Comparison of ENCODE assay signal across 10 cellular contexts in genomic region chr20:59355242-59355641, GRCh38. TPM values are rescaled to one million over a fixed set of nuclear protein-coding genes. Genes with fewer than 3 reads are reported as not detected.
"Had no signal": no experiment of that assay in that cellular context is flagged by ENCODE, and none has a peak within 500 bp of the region (broad histone marks: within the 10 kb centered on the region; RNA-seq: fewer than 3 reads in every experiment).

No MANE protein-coding gene starts in this region.

- ATAC-seq: K562 had no signal

- H3K27ac ChIP-seq: GM23248, HL-60 had no signal

- FAIRE-seq: K562 had no signal

- H3K4me3 ChIP-seq: GM23248, K562 had no signal

- H2AFZ ChIP-seq: GM23248 had no signal

- H3K9ac ChIP-seq: GM23248 had no signal

- DNase-seq: GM23248, GOT3, H7, HCEC 1CT, IMR-90, KG1 had no signal

RNA-seq across cellular contexts. Expression of gene EDN3, which starts 54.8 kb away (rescaled TPM):
- total RNA-seq: GM23248, H4, H7, HT1080, IMR-90, K562 had no signal
- polyA plus RNA-seq: GM23248, IMR-90, K562 had no signal
